In genomic region chr7:144384555-144385245, GRCh38 we compare ENCODE assay signal across 9 cellular contexts. TPM values are rescaled to one million over a fixed set of nuclear protein-coding genes. Genes with fewer than 3 reads are reported as not detected.
DNase-seq lines count a peak whose midpoint lies in the region; ATAC-seq lines count a peak whose summit lies in the region.
"Had no signal": no experiment of that assay in that cellular context is flagged by ENCODE, and none has a peak within 500 bp of the region (broad histone marks: within the 10 kb centered on the region; RNA-seq: fewer than 3 reads in every experiment).

No MANE protein-coding gene starts in this region.

- DNase-seq in activated T-cell treated with anti-CD3 and anti-CD28 coated beads, Interleukin-2, amount 50 U/mL, for 48 hours = peak; percentile 48 to 60
- peak; percentile 27 to 48 for DNase-seq in left colon
- DNase-seq in stimulated activated CD8-positive, alpha-beta memory T cell treated with anti-CD3 and anti-CD28 coated beads, Interleukin-7, amount 100 ng/mL, for 48 hours (ENCODE audit: extremely low read depth in 1 of 2, low read depth in 1 of 2) = peak; percentile 21 to 41
- no peak for DNase-seq in Ammon's horn (ENCODE audit: low spot score)
- DNase-seq in NCI-H2029 treated with DMSO at 0.1 percent for 48 hours (lab: John Stamatoyannopoulos, UW) = no peak
- DNase-seq: activated B cell treated with CpG ODN at 0.5 μM for 24 hours had no signal

- intact Hi-C loops in left colon (cut with DNase I, micrococcal nuclease) = no loop called here

- peak; percentile 53 for ATAC-seq in HG03025 (IDR thresholded peaks at IDR 0.05; ENCODE audit: low FRiP score, unreplicated experiment)
- peak; percentile 76 for ATAC-seq in left colon
- ATAC-seq in HG03469 (IDR thresholded peaks at IDR 0.05; ENCODE audit: unreplicated experiment) = no peak
- ATAC-seq in GM19455 (IDR thresholded peaks at IDR 0.05; ENCODE audit: unreplicated experiment) = no peak

RNA-seq across cellular contexts. Expression of gene NOBOX, which starts 18.8 kb away (rescaled TPM):
- total RNA-seq in left colon = not detected
- total RNA-seq: activated B cell treated with CpG ODN at 0.5 μM for 24 hours had no signal

RNA-seq across cellular contexts. Expression of gene ARHGEF5, which starts 29.5 kb away (rescaled TPM):
- 10 to 100 TPM; 73.8 to 80.5 TPM for total RNA-seq in left colon

Comparison
In these comparisons a context has a peak if more than half of its experiments do, and no peak if none do; other contexts are left out.
1. ATAC-seq: peak in HG03025 (single experiment) and left colon (single experiment); none in HG03469 (single experiment) and GM19455 (single experiment).
2. DNase-seq: peak in activated T-cell treated with anti-CD3 and anti-CD28 coated beads, Interleukin-2, amount 50 U/mL, for 48 hours (2 of 2), left colon (2 of 2) and stimulated activated CD8-positive, alpha-beta memory T cell treated with anti-CD3 and anti-CD28 coated beads, Interleukin-7, amount 100 ng/mL, for 48 hours (2 of 2); none in Ammon's horn (single experiment) and NCI-H2029 treated with DMSO at 0.1 percent for 48 hours (single experiment).